ENCODE assay signal across 10 cellular contexts in genomic region chr14:102055181-102055901, GRCh38. TPM values are rescaled to one million over a fixed set of nuclear protein-coding genes. Genes with fewer than 3 reads are reported as not detected.
DNase-seq lines count a peak whose midpoint lies in the region; ATAC-seq and TF ChIP-seq lines count a peak whose summit lies in the region.
"Had no signal": no experiment of that assay in that cellular context is flagged by ENCODE, and none has a peak within 500 bp of the region (broad histone marks: within the 10 kb centered on the region; RNA-seq: fewer than 3 reads in every experiment).

No MANE protein-coding gene starts in this region.

- peaks cover 0 to 35% (median 16%) of the 10 kb centered on the region in 3 donors for H3K36me3 Mint-ChIP-seq in naive thymus-derived CD8-positive, alpha-beta T cell
- H3K36me3 Mint-ChIP-seq in activated CD8-positive, alpha-beta memory T cell treated with anti-CD3 and anti-CD28 coated beads, Interleukin-2, amount 10 ng/mL, durations not matched to agents 7 days and 5 days = peaks cover 18% of the 10 kb centered on the region

- peak overlapping the region in 6 of 10 donors; percentile 18 to 83 (median 68) for H3K27ac Mint-ChIP-seq in naive thymus-derived CD8-positive, alpha-beta T cell
- H3K27ac Mint-ChIP-seq in activated CD8-positive, alpha-beta memory T cell treated with anti-CD3 and anti-CD28 coated beads, Interleukin-2, amount 10 ng/mL, durations not matched to agents 7 days and 5 days = no peak overlapping the region

- in situ Hi-C loops in Panc1 (cut with HindIII; ENCODE audit: low pct_unique_long_range_greater_than_20kb, low sequenced_read_pairs) = no loop called here

- H3K9me3 Mint-ChIP-seq in naive thymus-derived CD8-positive, alpha-beta T cell = peaks cover 0 to 2% (median 0%) of the 10 kb centered on the region in 9 donors
- H3K9me3 Mint-ChIP-seq in activated CD8-positive, alpha-beta memory T cell treated with anti-CD3 and anti-CD28 coated beads, Interleukin-2, amount 10 ng/mL, durations not matched to agents 7 days and 5 days (ENCODE audit: low read depth) = no peaks in the 10 kb centered on the region

- TF ChIP-seq CTCF in Panc1 (IDR thresholded peaks at IDR 0.05) = no peak
- TF ChIP-seq CTCF in epithelial cell of esophagus (IDR thresholded peaks at IDR 0.05; ENCODE audit: insufficient read depth, low read depth, low read length, missing control alignments) = no peak

- DNase-seq in D341Med (ENCODE audit: low spot score) (peak; percentile 30), Panc1 (ENCODE audit: low read depth, low spot score) (no peak), epithelial cell of esophagus (ENCODE audit: low read depth) (peak; percentile 83), HUDEP-2 (lab: John Stamatoyannopoulos, UW; ENCODE audit: unreplicated experiment in 76 of 76) (no peak), globus pallidus (ENCODE audit: low spot score) (no peak)
- no peak for DNase-seq in naive thymus-derived CD8-positive, alpha-beta T cell
- no peak for DNase-seq in activated CD8-positive, alpha-beta memory T cell treated with anti-CD3 and anti-CD28 coated beads, Interleukin-2, amount 50 U/mL, for 48 hours
- DNase-seq in activated CD8-positive, alpha-beta memory T cell treated with anti-CD3 and anti-CD28 coated beads, Interleukin-2, amount 10 ng/mL, durations not matched to agents 7 days and 5 days = no peak
- DNase-seq: activated gamma-delta T cell treated with Interleukin-2 at 50 U/mL for 16 hours, heart right ventricle had no signal

- no TSS peak for BruUV-seq in Panc1 (replicated peaks; lab: Mats Ljungman, UMichigan)

- H3K36me3 ChIP-seq in Panc1 (ENCODE audit: control insufficient read depth, insufficient read depth, low read length) = no peaks in the 10 kb centered on the region; the same call in 1 of the 2 replicates

- H3K4me1 ChIP-seq in Panc1 (ENCODE audit: control insufficient read depth, insufficient read depth, low read length) = no peaks in the 10 kb centered on the region

- H3K4me1 Mint-ChIP-seq in naive thymus-derived CD8-positive, alpha-beta T cell = peaks cover 8 to 21% (median 16%) of the 10 kb centered on the region in 4 donors
- H3K4me1 Mint-ChIP-seq in activated CD8-positive, alpha-beta memory T cell treated with anti-CD3 and anti-CD28 coated beads, Interleukin-2, amount 10 ng/mL, durations not matched to agents 7 days and 5 days = peaks cover 22% of the 10 kb centered on the region

- CTCF ChIA-PET in Panc1 (lab: Charles Lee) = no interaction called here
- CTCF ChIA-PET in activated CD8-positive, alpha-beta memory T cell treated with anti-CD3 and anti-CD28 coated beads, Interleukin-2, amount 10 ng/mL, durations not matched to agents 7 days and 5 days (lab: Charles Lee) = interaction anchor here (2.2 kb wide), 1 partner anchor 41 kb away, joined by 6 read pairs; no protein-coding TSS in a partner anchor

- POLR2A ChIA-PET in Panc1 (lab: Charles Lee) = interaction anchor here (0.6 kb wide), 1 partner anchor 12 kb away, joined by 3 read pairs; no protein-coding TSS in a partner anchor
- POLR2A ChIA-PET in naive thymus-derived CD8-positive, alpha-beta T cell (lab: Charles Lee) = no interaction called here

- H3K4me3 Mint-ChIP-seq in naive thymus-derived CD8-positive, alpha-beta T cell = no peak overlapping the region
- H3K4me3 Mint-ChIP-seq in activated CD8-positive, alpha-beta memory T cell treated with anti-CD3 and anti-CD28 coated beads, Interleukin-2, amount 10 ng/mL, durations not matched to agents 7 days and 5 days = no peak overlapping the region

- H3K27ac ChIP-seq in Panc1 (ENCODE audit: low read length) = no peak overlapping the region
- H3K27ac ChIP-seq: heart right ventricle had no signal

- intact Hi-C loops in Panc1 (cut with micrococcal nuclease; ENCODE audit: unreplicated experiment) = no loop called here

- H3K27me3 ChIP-seq in Panc1 (ENCODE audit: control insufficient read depth, insufficient read depth, low read length) = no peaks in the 10 kb centered on the region
- H3K27me3 ChIP-seq: heart right ventricle had no signal

- H3K4me3 ChIP-seq in Panc1 (ENCODE audit: low read depth in 2 of 2, low read length in 2 of 2) (no peak overlapping the region), epithelial cell of esophagus (ENCODE audit: low read length) (no peak overlapping the region)
- H3K4me3 ChIP-seq: heart right ventricle had no signal

- peak; percentile 32; the same call in 1 of the 2 replicates for ATAC-seq in Panc1
- ATAC-seq in naive thymus-derived CD8-positive, alpha-beta T cell = no peak
- no peak for ATAC-seq in activated CD8-positive, alpha-beta memory T cell treated with anti-CD3 and anti-CD28 coated beads, Interleukin-2, amount 10 ng/mL, durations not matched to agents 7 days and 5 days
- ATAC-seq: heart right ventricle had no signal

- H3K9me3 ChIP-seq in Panc1 (ENCODE audit: control insufficient read depth, insufficient read depth, low read depth, low read length) = no peaks in the 10 kb centered on the region
- H3K9me3 ChIP-seq: heart right ventricle had no signal

- H3K27me3 Mint-ChIP-seq in naive thymus-derived CD8-positive, alpha-beta T cell = no peaks in the 10 kb centered on the region
- peaks cover 3% of the 10 kb centered on the region for H3K27me3 Mint-ChIP-seq in activated CD8-positive, alpha-beta memory T cell treated with anti-CD3 and anti-CD28 coated beads, Interleukin-2, amount 10 ng/mL, durations not matched to agents 7 days and 5 days

RNA-seq across cellular contexts. Expression of gene HSP90AA1, which starts 31.5 kb away (rescaled TPM):
- 383 TPM for total RNA-seq in Panc1 (2021; ENCODE audit: unreplicated experiment)
- polyA plus RNA-seq in Panc1 (2012; ENCODE audit: insufficient read length) = 314 TPM
- 100 to 1,000 TPM; 356 to 373 TPM for total RNA-seq in naive thymus-derived CD8-positive, alpha-beta T cell
- polyA plus RNA-seq in naive thymus-derived CD8-positive, alpha-beta T cell = 100 to 1,000 TPM; 401 to 445 (median 427) TPM
- 100 to 1,000 TPM; 543 to 668 TPM for total RNA-seq in activated CD8-positive, alpha-beta memory T cell treated with anti-CD3 and anti-CD28 coated beads, Interleukin-2, amount 10 ng/mL, durations not matched to agents 7 days and 5 days

Comparison
In these comparisons a context has a peak if more than half of its experiments do, and no peak if none do; other contexts are left out.
1. DNase-seq: peak in D341Med (single experiment) and epithelial cell of esophagus (single experiment); none in Panc1 (single experiment), naive thymus-derived CD8-positive, alpha-beta T cell (0 of 10), activated CD8-positive, alpha-beta memory T cell treated with anti-CD3 and anti-CD28 coated beads, Interleukin-2, amount 50 U/mL, for 48 hours (single experiment), activated CD8-positive, alpha-beta memory T cell treated with anti-CD3 and anti-CD28 coated beads, Interleukin-2, amount 10 ng/mL, durations not matched to agents 7 days and 5 days (single experiment), HUDEP-2 (0 of 76) and globus pallidus (single experiment).